18 cellular contexts compared by ENCODE assay signal in the genomic region with DNA sequence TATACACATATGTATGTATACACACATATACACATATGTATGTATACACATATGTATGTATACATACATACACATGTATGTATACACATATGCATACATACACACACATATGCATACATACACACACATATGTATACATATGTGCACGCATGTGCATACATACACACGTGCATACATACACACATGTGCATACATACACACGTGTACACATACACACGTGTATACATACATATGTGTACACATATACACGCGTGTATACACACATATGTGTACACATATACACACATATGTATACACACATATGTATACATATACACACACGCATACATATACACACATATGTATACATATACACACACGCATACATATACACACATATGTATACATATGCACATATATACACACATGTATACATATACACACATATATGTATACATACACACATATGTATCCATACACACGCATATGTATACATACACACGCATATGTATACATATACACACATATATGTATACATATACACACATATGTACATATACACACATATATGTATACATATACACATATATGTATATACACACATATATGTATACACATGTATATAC. TPM values are rescaled to one million over a fixed set of nuclear protein-coding genes. Genes with fewer than 3 reads are reported as not detected.
DNase-seq lines count a peak whose midpoint lies in the region; ATAC-seq and TF ChIP-seq lines count a peak whose summit lies in the region.
"Had no signal": no experiment of that assay in that cellular context is flagged by ENCODE, and none has a peak within 500 bp of the region (broad histone marks: within the 10 kb centered on the region; RNA-seq: fewer than 3 reads in every experiment).

No MANE protein-coding gene starts in this region.

- H3K4me1 Mint-ChIP-seq in activated CD4-positive, alpha-beta T cell treated with anti-CD3 and anti-CD28 coated beads for 36 hours, result no peaks in the 10 kb centered on the region
- H3K4me1 Mint-ChIP-seq in WTC11, result peaks cover 14% of the 10 kb centered on the region

- CTCF ChIA-PET in activated CD4-positive, alpha-beta T cell treated with anti-CD3 and anti-CD28 coated beads for 36 hours (lab: Charles Lee), result interaction anchor here (0.6 kb wide), 1 partner anchor 57 kb away, joined by 4 read pairs; no protein-coding TSS in a partner anchor
- CTCF ChIA-PET in WTC11 (lab: Charles Lee), result no interaction called here

- no peak overlapping the region for H3K4me3 Mint-ChIP-seq in activated CD4-positive, alpha-beta T cell treated with anti-CD3 and anti-CD28 coated beads for 36 hours
- H3K4me3 Mint-ChIP-seq in WTC11, result no peak overlapping the region
- H3K4me3 Mint-ChIP-seq: CD4-positive, alpha-beta T cell had no signal

- no peak for TF ChIP-seq CTCF in WTC11 (IDR thresholded peaks at IDR 0.05)

- no peaks in the 10 kb centered on the region for H3K27me3 Mint-ChIP-seq in activated CD4-positive, alpha-beta T cell treated with anti-CD3 and anti-CD28 coated beads for 36 hours
- H3K27me3 Mint-ChIP-seq in WTC11 (ENCODE audit: low read depth), result no peaks in the 10 kb centered on the region
- H3K27me3 Mint-ChIP-seq: CD4-positive, alpha-beta T cell had no signal

- POLR2A ChIA-PET in activated CD4-positive, alpha-beta T cell treated with anti-CD3 and anti-CD28 coated beads for 36 hours (lab: Charles Lee), result no interaction called here
- POLR2A ChIA-PET in WTC11 (lab: Charles Lee), result no interaction called here

- no peaks in the 10 kb centered on the region for H3K9me3 Mint-ChIP-seq in activated CD4-positive, alpha-beta T cell treated with anti-CD3 and anti-CD28 coated beads for 36 hours (ENCODE audit: low read depth)
- H3K9me3 Mint-ChIP-seq in WTC11, result peaks cover 21% of the 10 kb centered on the region
- H3K9me3 Mint-ChIP-seq: CD4-positive, alpha-beta T cell had no signal

- H3K27ac Mint-ChIP-seq in activated CD4-positive, alpha-beta T cell treated with anti-CD3 and anti-CD28 coated beads for 36 hours, result no peak overlapping the region
- H3K27ac Mint-ChIP-seq in WTC11, result no peak overlapping the region
- H3K27ac Mint-ChIP-seq: CD4-positive, alpha-beta T cell had no signal

- intact Hi-C loops in activated CD4-positive, alpha-beta T cell treated with anti-CD3 and anti-CD28 coated beads for 36 hours (cut with DNase I, micrococcal nuclease), result no loop called here

- DNase-seq in activated CD4-positive, alpha-beta T cell treated with anti-CD3 and anti-CD28 coated beads for 36 hours, result no peak
- DNase-seq in activated CD4-positive, alpha-beta T cell treated with anti-CD3 and anti-CD28 coated beads, Interleukin-2, amount 50 U/mL, for 48 hours, result no peak
- no peak for DNase-seq in WTC11 (ENCODE audit: low spot score)
- peak; percentile 24 for DNase-seq in fibroblast of gingiva (ENCODE audit: low read depth)
- peak; percentile 62 for DNase-seq in renal cortical epithelial cell (ENCODE audit: low read depth)
- no peak for DNase-seq in NCI-H1092 (lab: John Stamatoyannopoulos, UW)
- no peak for DNase-seq in cerebellar cortex (ENCODE audit: low spot score)
- DNase-seq: BE2C; CD4-positive, alpha-beta T cell; EL; KG1; NCI-H1436; NCI-H2029; NCI-H2171; NCI-H446 treated with DMSO at 0.1 percent for 48 hours; NCI-H748 treated with DMSO at 0.1 percent for 48 hours; PC-9 had no signal

- ATAC-seq in activated CD4-positive, alpha-beta T cell treated with anti-CD3 and anti-CD28 coated beads for 36 hours, result peak; percentile 43
- ATAC-seq in WTC11, result peak; percentile 36
- no peak for ATAC-seq in GM18519 (IDR thresholded peaks at IDR 0.05; ENCODE audit: low FRiP score, unreplicated experiment)

- H3K36me3 Mint-ChIP-seq in activated CD4-positive, alpha-beta T cell treated with anti-CD3 and anti-CD28 coated beads for 36 hours (ENCODE audit: low read depth), result peaks cover 21% of the 10 kb centered on the region
- H3K36me3 Mint-ChIP-seq in WTC11, result 0 out of 2 replicates have a peak, but pooled peaks cover 3% of the 10 kb centered on the region

TF ChIP-seq in WTC11, 78 proteins besides CTCF, POLR2A, EP300 and RAD21:
- TF ChIP-seq, protein P1, sequence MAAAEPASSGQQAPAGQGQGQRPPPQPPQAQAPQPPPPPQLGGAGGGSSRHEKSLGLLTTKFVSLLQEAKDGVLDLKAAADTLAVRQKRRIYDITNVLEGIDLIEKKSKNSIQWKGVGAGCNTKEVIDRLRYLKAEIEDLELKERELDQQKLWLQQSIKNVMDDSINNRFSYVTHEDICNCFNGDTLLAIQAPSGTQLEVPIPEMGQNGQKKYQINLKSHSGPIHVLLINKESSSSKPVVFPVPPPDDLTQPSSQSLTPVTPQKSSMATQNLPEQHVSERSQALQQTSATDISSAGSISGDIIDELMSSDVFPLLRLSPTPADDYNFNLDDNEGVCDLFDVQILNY (CRISPR knock-in tag; IDR thresholded peaks at IDR 0.05), result no peak
- TF ChIP-seq ZNF219 (CRISPR knock-in tag; IDR thresholded peaks at IDR 0.05; ENCODE audit: borderline replicate concordance) (no peak), JUN (CRISPR knock-in tag; IDR thresholded peaks at IDR 0.05) (no peak), SOX15 (CRISPR knock-in tag; IDR thresholded peaks at IDR 0.05) (no peak), MYBL2 (CRISPR knock-in tag; IDR thresholded peaks at IDR 0.05) (no peak), RELA (CRISPR knock-in tag; IDR thresholded peaks at IDR 0.05; ENCODE audit: borderline replicate concordance) (no peak), MXD4 (CRISPR knock-in tag; IDR thresholded peaks at IDR 0.05; ENCODE audit: borderline replicate concordance) (no peak), EMX1 (CRISPR knock-in tag; IDR thresholded peaks at IDR 0.05) (no peak)
- TF ChIP-seq, protein P2, sequence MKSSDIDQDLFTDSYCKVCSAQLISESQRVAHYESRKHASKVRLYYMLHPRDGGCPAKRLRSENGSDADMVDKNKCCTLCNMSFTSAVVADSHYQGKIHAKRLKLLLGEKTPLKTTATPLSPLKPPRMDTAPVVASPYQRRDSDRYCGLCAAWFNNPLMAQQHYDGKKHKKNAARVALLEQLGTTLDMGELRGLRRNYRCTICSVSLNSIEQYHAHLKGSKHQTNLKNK (CRISPR knock-in tag; IDR thresholded peaks at IDR 0.05), result no peak
- TF ChIP-seq, protein P3, sequence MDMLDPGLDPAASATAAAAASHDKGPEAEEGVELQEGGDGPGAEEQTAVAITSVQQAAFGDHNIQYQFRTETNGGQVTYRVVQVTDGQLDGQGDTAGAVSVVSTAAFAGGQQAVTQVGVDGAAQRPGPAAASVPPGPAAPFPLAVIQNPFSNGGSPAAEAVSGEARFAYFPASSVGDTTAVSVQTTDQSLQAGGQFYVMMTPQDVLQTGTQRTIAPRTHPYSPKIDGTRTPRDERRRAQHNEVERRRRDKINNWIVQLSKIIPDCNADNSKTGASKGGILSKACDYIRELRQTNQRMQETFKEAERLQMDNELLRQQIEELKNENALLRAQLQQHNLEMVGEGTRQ (CRISPR knock-in tag; IDR thresholded peaks at IDR 0.05), result no peak
- TF ChIP-seq, protein P4, sequence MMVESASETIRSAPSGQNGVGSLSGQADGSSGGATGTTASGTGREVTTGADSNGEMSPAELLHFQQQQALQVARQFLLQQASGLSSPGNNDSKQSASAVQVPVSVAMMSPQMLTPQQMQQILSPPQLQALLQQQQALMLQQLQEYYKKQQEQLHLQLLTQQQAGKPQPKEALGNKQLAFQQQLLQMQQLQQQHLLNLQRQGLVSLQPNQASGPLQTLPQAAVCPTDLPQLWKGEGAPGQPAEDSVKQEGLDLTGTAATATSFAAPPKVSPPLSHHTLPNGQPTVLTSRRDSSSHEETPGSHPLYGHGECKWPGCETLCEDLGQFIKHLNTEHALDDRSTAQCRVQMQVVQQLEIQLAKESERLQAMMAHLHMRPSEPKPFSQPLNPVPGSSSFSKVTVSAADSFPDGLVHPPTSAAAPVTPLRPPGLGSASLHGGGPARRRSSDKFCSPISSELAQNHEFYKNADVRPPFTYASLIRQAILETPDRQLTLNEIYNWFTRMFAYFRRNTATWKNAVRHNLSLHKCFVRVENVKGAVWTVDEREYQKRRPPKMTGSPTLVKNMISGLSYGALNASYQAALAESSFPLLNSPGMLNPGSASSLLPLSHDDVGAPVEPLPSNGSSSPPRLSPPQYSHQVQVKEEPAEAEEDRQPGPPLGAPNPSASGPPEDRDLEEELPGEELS (CRISPR knock-in tag; IDR thresholded peaks at IDR 0.05), result no peak

RNA-seq across cellular contexts. Expression of a gene that starts 21.5 kb away (rescaled TPM):
- 10 to 100 TPM; 52.4 to 53.9 TPM for total RNA-seq in activated CD4-positive, alpha-beta T cell treated with anti-CD3 and anti-CD28 coated beads for 36 hours
- total RNA-seq in WTC11 (2021) (5.2 to 6.3 TPM (median 5.8 TPM) in 3 replicates), renal cortical epithelial cell (123 and 179 TPM in 2 replicates)

Comparison
In these comparisons a context has a peak if more than half of its experiments do, and no peak if none do; other contexts are left out.
1. DNase-seq: peak in fibroblast of gingiva (single experiment) and renal cortical epithelial cell (single experiment); none in activated CD4-positive, alpha-beta T cell treated with anti-CD3 and anti-CD28 coated beads for 36 hours (single experiment), activated CD4-positive, alpha-beta T cell treated with anti-CD3 and anti-CD28 coated beads, Interleukin-2, amount 50 U/mL, for 48 hours (0 of 2), WTC11 (single experiment), NCI-H1092 (single experiment) and cerebellar cortex (single experiment).